Comparison of ENCODE assay signal across 31 cellular contexts in the genomic region with DNA sequence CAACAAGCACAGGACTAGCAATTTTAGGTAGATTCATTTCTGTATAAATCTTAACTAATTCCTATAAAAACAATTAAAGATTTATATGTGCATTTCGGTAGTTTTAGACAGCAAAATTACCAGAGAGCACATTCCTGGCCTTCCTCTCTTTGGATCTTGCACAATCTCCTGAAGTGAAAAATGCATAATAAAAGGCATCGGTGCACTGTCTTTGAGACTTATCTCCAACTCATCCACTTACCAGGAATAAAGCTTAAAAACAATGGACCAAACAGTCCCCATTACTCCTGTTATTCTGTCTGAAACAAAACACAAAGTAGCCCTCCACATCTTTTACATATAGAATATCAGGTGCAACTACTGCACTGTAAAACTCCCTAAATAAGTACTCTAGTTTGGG.
"Had no signal": no experiment of that assay in that cellular context is flagged by ENCODE, and none has a peak within 500 bp of the region (broad histone marks: within the 10 kb centered on the region; RNA-seq: fewer than 3 reads in every experiment).

No MANE protein-coding gene starts in this region.

- FAIRE-seq: astrocyte, endometrium, keratinocyte, pancreas had no signal

- H3K4me2 ChIP-seq: hepatocyte had no signal

- DNase-seq: activated B cell treated with CpG ODN at 0.5 μM for 24 hours; activated CD4-positive, alpha-beta T cell treated with anti-CD3 and anti-CD28 coated beads for 36 hours; activated CD4-positive, alpha-beta T cell treated with anti-CD3 and anti-CD28 coated beads, Interleukin-2, amount 50 U/mL, for 4 hours; activated effector memory CD4-positive, alpha-beta T cell treated with Interleukin-2 at 50 U/mL for 16 hours; activated naive CD4-positive, alpha-beta T cell treated with Interleukin-2 at 50 U/mL for 16 hours; activated naive CD8-positive, alpha-beta T cell treated with anti-CD3 and anti-CD28 coated beads for 36 hours; activated T-cell treated with anti-CD3 and anti-CD28 coated beads for 4 hours; activated T-cell treated with anti-CD3 and anti-CD28 coated beads, Interleukin-2, amount 50 U/mL, for 72 hours; amniotic stem cell; brain microvascular endothelial cell; dermis blood vessel endothelial cell; effector CD8-positive, alpha-beta T cell; esophagus squamous epithelium; gastrocnemius medialis; glutamatergic neuron; left cardiac atrium; left ventricle myocardium superior; mucosa of descending colon; pancreas; psoas muscle; stimulated activated CD4-positive, alpha-beta T cell treated with anti-CD3 and anti-CD28 coated beads, Interleukin-15, amount 100 ng/mL, for 24 hours; stimulated activated CD4-positive, alpha-beta T cell treated with anti-CD3 and anti-CD28 coated beads, Interleukin-2, amount 100 ng/mL, for 24 hours; stimulated activated naive B cell treated with anti-CD40 and anti-IgM and Interleukin-4, amounts not matched to agents 10 μg/mL and 1 μg/mL and 100 μg/mL, for 72 hours; stomach; tibial artery; upper lobe of right lung had no signal

- H3K4me1 ChIP-seq: esophagus squamous epithelium, pancreas, tibial artery, upper lobe of right lung had no signal

- H3K27ac ChIP-seq: brain microvascular endothelial cell, esophagus squamous epithelium, hepatocyte, pancreas, psoas muscle, stomach, tibial artery, upper lobe of right lung had no signal

- ATAC-seq: activated CD4-positive, alpha-beta T cell treated with anti-CD3 and anti-CD28 coated beads for 36 hours; activated T-cell treated with anti-CD3 and anti-CD28 coated beads, Interleukin-2, amount 50 U/mL, for 72 hours; gastrocnemius medialis; left cardiac atrium; left ventricle myocardium superior; mucosa of descending colon; pancreas; psoas muscle; stimulated activated naive B cell treated with anti-CD40 and anti-IgM and Interleukin-4, amounts not matched to agents 10 μg/mL and 1 μg/mL and 100 μg/mL, for 72 hours; upper lobe of right lung had no signal

- H3K79me2 ChIP-seq: hepatocyte had no signal

- H3K4me3 ChIP-seq: esophagus squamous epithelium, gastrocnemius medialis, hepatocyte, mucosa of descending colon, pancreas, psoas muscle, stomach, tibial artery, upper lobe of right lung had no signal

- H3K9me3 ChIP-seq: esophagus squamous epithelium, gastrocnemius medialis, mucosa of descending colon, pancreas, psoas muscle, stomach, tibial artery, upper lobe of right lung had no signal

- H3K27ac Mint-ChIP-seq: activated B cell treated with CpG ODN at 0.5 μM for 24 hours; activated CD4-positive, alpha-beta T cell treated with anti-CD3 and anti-CD28 coated beads for 36 hours; activated naive CD8-positive, alpha-beta T cell treated with anti-CD3 and anti-CD28 coated beads for 36 hours; activated T-cell treated with anti-CD3 and anti-CD28 coated beads, Interleukin-2, amount 50 U/mL, for 72 hours; nephron had no signal

- H3K4me1 Mint-ChIP-seq: activated B cell treated with CpG ODN at 0.5 μM for 24 hours; activated CD4-positive, alpha-beta T cell treated with anti-CD3 and anti-CD28 coated beads for 36 hours; activated naive CD8-positive, alpha-beta T cell treated with anti-CD3 and anti-CD28 coated beads for 36 hours; nephron; stimulated activated naive B cell treated with anti-CD40 and anti-IgM and Interleukin-4, amounts not matched to agents 10 μg/mL and 1 μg/mL and 100 μg/mL, for 72 hours had no signal

- H2AFZ ChIP-seq: hepatocyte had no signal

- H3K4me3 Mint-ChIP-seq: activated B cell treated with CpG ODN at 0.5 μM for 24 hours; activated CD4-positive, alpha-beta T cell treated with anti-CD3 and anti-CD28 coated beads for 36 hours; activated naive CD8-positive, alpha-beta T cell treated with anti-CD3 and anti-CD28 coated beads for 36 hours; activated T-cell treated with anti-CD3 and anti-CD28 coated beads, Interleukin-2, amount 50 U/mL, for 72 hours; nephron; stimulated activated naive B cell treated with anti-CD40 and anti-IgM and Interleukin-4, amounts not matched to agents 10 μg/mL and 1 μg/mL and 100 μg/mL, for 72 hours had no signal

- H3K27me3 Mint-ChIP-seq: activated B cell treated with CpG ODN at 0.5 μM for 24 hours; activated CD4-positive, alpha-beta T cell treated with anti-CD3 and anti-CD28 coated beads for 36 hours; activated naive CD8-positive, alpha-beta T cell treated with anti-CD3 and anti-CD28 coated beads for 36 hours; stimulated activated naive B cell treated with anti-CD40 and anti-IgM and Interleukin-4, amounts not matched to agents 10 μg/mL and 1 μg/mL and 100 μg/mL, for 72 hours had no signal

- H3K9me3 Mint-ChIP-seq: activated B cell treated with CpG ODN at 0.5 μM for 24 hours; activated naive CD8-positive, alpha-beta T cell treated with anti-CD3 and anti-CD28 coated beads for 36 hours; activated T-cell treated with anti-CD3 and anti-CD28 coated beads, Interleukin-2, amount 50 U/mL, for 72 hours; nephron; stimulated activated naive B cell treated with anti-CD40 and anti-IgM and Interleukin-4, amounts not matched to agents 10 μg/mL and 1 μg/mL and 100 μg/mL, for 72 hours had no signal

- H3K27me3 ChIP-seq: brain microvascular endothelial cell, esophagus squamous epithelium, gastrocnemius medialis, hepatocyte, pancreas, stomach, tibial artery, upper lobe of right lung had no signal
